ENCODE assay signal across 11 cellular contexts in the genomic region with DNA sequence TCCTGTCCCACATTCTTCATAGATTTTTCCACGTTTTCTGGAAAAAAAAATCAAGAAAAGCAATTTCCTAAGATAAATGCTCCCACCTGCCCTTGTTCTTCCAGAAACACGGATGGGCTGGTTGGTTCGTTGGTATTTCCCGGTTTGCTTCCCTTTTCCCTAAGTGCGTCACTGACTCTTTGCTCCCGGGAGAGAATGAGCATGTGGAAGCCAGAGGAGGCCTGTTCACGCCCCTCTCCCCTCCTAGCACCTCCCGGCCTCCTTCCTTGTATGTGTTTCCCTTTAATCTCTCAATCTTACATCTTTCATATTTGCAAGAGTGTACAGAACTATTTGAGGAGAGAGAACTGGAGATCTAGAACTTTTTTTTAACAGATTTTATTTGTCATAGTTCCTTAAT.
DNase-seq lines count a peak whose midpoint lies in the region; ATAC-seq and TF ChIP-seq lines count a peak whose summit lies in the region.
"Had no signal": no experiment of that assay in that cellular context is flagged by ENCODE, and none has a peak within 500 bp of the region (broad histone marks: within the 10 kb centered on the region; RNA-seq: fewer than 3 reads in every experiment).

No MANE protein-coding gene starts in this region.

- no peak overlapping the region for H3K4me3 ChIP-seq in heart right ventricle
- H3K4me3 ChIP-seq in KMS-11 (IDR thresholded peaks at IDR 0.05; ENCODE audit: insufficient read depth, low read depth, low read length), result no peak overlapping the region
- H3K4me3 ChIP-seq in osteoblast (ENCODE audit: insufficient read depth, low read length), result no peak overlapping the region
- no peak overlapping the region for H3K4me3 ChIP-seq in brain microvascular endothelial cell (ENCODE audit: low read depth, low read length)
- H3K4me3 ChIP-seq: BLaER1 treated with 17β-estradiol and CSF1 and Interleukin-3, amounts not matched to agents 10 nM and 100 nM had no signal

- DNase-seq in heart right ventricle (no peak), Right ventricle myocardium superior (no peak), osteoblast (ENCODE audit: insufficient read length, low spot score, missing footprints) (peak; percentile 31), GOT3 (lab: John Stamatoyannopoulos, UW) (no peak), brain microvascular endothelial cell (no peak)
- DNase-seq: Calu3; CD8-positive, alpha-beta T cell; DMS79 treated with DMSO at 0.1 percent for 48 hours; GF-D8 had no signal

- TF ChIP-seq CTCF in heart right ventricle (IDR thresholded peaks at IDR 0.05) (no peak), KMS-11 (conservative IDR thresholded peaks at IDR 0.05; ENCODE audit: low read depth, low read length) (no peak), osteoblast (IDR thresholded peaks at IDR 0.05; ENCODE audit: extremely low read depth, low read depth, low read length) (no peak), brain microvascular endothelial cell (IDR thresholded peaks at IDR 0.05; ENCODE audit: low read depth, low read length, missing control alignments) (no peak)

- H4K20me1 ChIP-seq in KMS-11 (ENCODE audit: insufficient read depth), result no peaks in the 10 kb centered on the region
- no peaks in the 10 kb centered on the region for H4K20me1 ChIP-seq in osteoblast (ENCODE audit: insufficient read depth, low read length)
- H4K20me1 ChIP-seq: BLaER1 treated with 17β-estradiol and CSF1 and Interleukin-3, amounts not matched to agents 10 nM and 100 nM had no signal

- WGBS in heart right ventricle, 2 donors, result 44 to 53% methylated on average over 8 of the region's 8 CpGs

- peak overlapping the region in 1 of 10 donors; percentile 16 for H3K27ac ChIP-seq in heart right ventricle
- H3K27ac ChIP-seq in KMS-11, result no peak overlapping the region
- H3K27ac ChIP-seq in osteoblast (ENCODE audit: low read depth, low read length), result no peak overlapping the region
- no peak overlapping the region for H3K27ac ChIP-seq in brain microvascular endothelial cell
- H3K27ac ChIP-seq: BLaER1 treated with 17β-estradiol and CSF1 and Interleukin-3, amounts not matched to agents 10 nM and 100 nM had no signal

- peaks cover 0 to 15% (median 0%) of the 10 kb centered on the region in 9 donors for H3K4me1 ChIP-seq in heart right ventricle
- peaks cover 19% of the 10 kb centered on the region for H3K4me1 ChIP-seq in KMS-11 (ENCODE audit: low read depth, poor library complexity, severe bottlenecking)
- H3K4me1 ChIP-seq in osteoblast (ENCODE audit: insufficient read depth, low read length), result peaks cover 33% of the 10 kb centered on the region
- H3K4me1 ChIP-seq: BLaER1 treated with 17β-estradiol and CSF1 and Interleukin-3, amounts not matched to agents 10 nM and 100 nM had no signal

- H3K27me3 ChIP-seq in heart right ventricle (no peaks in the 10 kb centered on the region), KMS-11 (ENCODE audit: insufficient read depth, low read depth) (no peaks in the 10 kb centered on the region), osteoblast (ENCODE audit: insufficient read depth, low read length) (no peaks in the 10 kb centered on the region), brain microvascular endothelial cell (replicated peaks) (no peaks in the 10 kb centered on the region)
- H3K27me3 ChIP-seq: BLaER1 treated with 17β-estradiol and CSF1 and Interleukin-3, amounts not matched to agents 10 nM and 100 nM had no signal

- no peak overlapping the region for H3K9ac ChIP-seq in KMS-11
- H3K9ac ChIP-seq: BLaER1 treated with 17β-estradiol and CSF1 and Interleukin-3, amounts not matched to agents 10 nM and 100 nM had no signal

- H3K9me3 ChIP-seq in heart right ventricle (peaks cover 0 to 2% (median 0%) of the 10 kb centered on the region in 11 donors), osteoblast (ENCODE audit: low read depth, low read length) (no peaks in the 10 kb centered on the region)
- H3K9me3 ChIP-seq: BLaER1 treated with 17β-estradiol and CSF1 and Interleukin-3, amounts not matched to agents 10 nM and 100 nM had no signal

- no peak overlapping the region for H2AFZ ChIP-seq in KMS-11 (ENCODE audit: low read depth)
- H2AFZ ChIP-seq in osteoblast (ENCODE audit: low read length), result no peak overlapping the region

- no peaks in the 10 kb centered on the region for H3K36me3 ChIP-seq in heart right ventricle
- no peaks in the 10 kb centered on the region for H3K36me3 ChIP-seq in KMS-11 (ENCODE audit: insufficient read depth)
- no peaks in the 10 kb centered on the region for H3K36me3 ChIP-seq in osteoblast (ENCODE audit: insufficient read depth, low read length)
- H3K36me3 ChIP-seq in brain microvascular endothelial cell (replicated peaks), result no peaks in the 10 kb centered on the region
- H3K36me3 ChIP-seq: BLaER1 treated with 17β-estradiol and CSF1 and Interleukin-3, amounts not matched to agents 10 nM and 100 nM had no signal

- intact Hi-C loops in heart right ventricle (cut with DNase I) (loop anchor here in 1 of 10 donors (5.0 kb wide), 1 partner anchor 441 kb away; the partner anchor contains the start of gene GFRA1), Right ventricle myocardium superior (cut with DNase I) (no loop called here)

- in situ Hi-C loops in brain microvascular endothelial cell (cut with HindIII; ENCODE audit: low pct_ligation_motif_present, low sequenced_read_pairs), result no loop called here

- ATAC-seq in heart right ventricle (peak in 5 of 8 donors; percentile 26 to 55 (median 36)), Right ventricle myocardium superior (ENCODE audit: poor library complexity) (no peak)
- ATAC-seq: CD8-positive, alpha-beta T cell had no signal

- H3K4me2 ChIP-seq in KMS-11 (peak overlapping the region; percentile 50; the same call in 1 of the 2 replicates), osteoblast (ENCODE audit: insufficient read depth, low read length) (no peak overlapping the region)
- H3K4me2 ChIP-seq: BLaER1 treated with 17β-estradiol and CSF1 and Interleukin-3, amounts not matched to agents 10 nM and 100 nM had no signal

- H3K79me2 ChIP-seq in KMS-11 (ENCODE audit: insufficient read depth, low read depth) (no peaks in the 10 kb centered on the region), osteoblast (ENCODE audit: insufficient read depth, low read length) (no peaks in the 10 kb centered on the region)
